Comparison of ENCODE assay signal across 24 cellular contexts in the genomic region with DNA sequence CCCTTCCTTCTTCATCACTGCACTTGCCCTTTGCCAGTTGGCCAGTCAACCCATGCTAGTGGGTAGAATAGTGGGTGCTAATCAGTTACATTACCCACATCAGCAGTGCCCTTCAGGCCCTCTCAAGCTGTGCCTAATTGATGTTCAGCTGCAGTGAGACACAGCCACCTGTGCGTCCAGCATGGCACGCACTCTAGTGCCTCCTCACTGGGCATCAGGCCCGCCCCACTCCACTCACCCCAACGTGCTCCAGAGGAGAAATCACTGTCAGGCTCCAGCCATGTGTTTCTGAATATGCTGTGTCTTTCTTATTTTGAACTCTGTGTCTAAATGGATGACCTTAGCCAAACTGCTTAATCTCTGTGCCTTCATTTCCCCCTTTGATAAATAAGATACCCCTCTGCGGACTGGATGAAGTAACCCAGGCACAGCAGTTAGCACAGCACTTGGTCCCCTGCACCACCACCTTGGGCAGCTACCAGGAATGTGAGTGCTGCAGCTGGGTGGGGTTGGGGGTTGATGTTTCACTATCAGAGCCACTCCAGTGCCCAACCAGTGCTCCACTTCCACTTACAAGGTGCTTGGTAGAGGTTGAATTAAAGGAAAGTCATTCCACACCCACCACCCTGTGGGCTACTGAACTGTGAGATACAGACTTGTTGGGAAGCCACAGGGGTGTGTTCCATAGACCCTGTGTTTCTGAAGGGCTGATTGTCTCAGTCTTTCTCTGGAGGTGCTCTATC. TPM values are rescaled to one million over a fixed set of nuclear protein-coding genes. Genes with fewer than 3 reads are reported as not detected.
DNase-seq lines count a peak whose midpoint lies in the region; ATAC-seq and TF ChIP-seq lines count a peak whose summit lies in the region.
"Had no signal": no experiment of that assay in that cellular context is flagged by ENCODE, and none has a peak within 500 bp of the region (broad histone marks: within the 10 kb centered on the region; RNA-seq: fewer than 3 reads in every experiment).

No MANE protein-coding gene starts in this region.

- H3K4me1 ChIP-seq in right cardiac atrium (ENCODE audit: control insufficient read depth, insufficient read depth, low read length): peaks cover 31% of the 10 kb centered on the region
- peaks cover 3 to 100% (median 48%) of the 10 kb centered on the region in 3 donors for H3K4me1 ChIP-seq in gastroesophageal sphincter
- H3K4me1 ChIP-seq in upper lobe of right lung: peaks cover 52% of the 10 kb centered on the region

- DNase-seq in NCI-H1417 (lab: John Stamatoyannopoulos, UW): peak in 2 of 3 experiments; percentile 22 to 69
- no peak for DNase-seq in NCI-H1417 treated with DMSO at 0.1 percent for 48 hours (lab: John Stamatoyannopoulos, UW)
- DNase-seq in right cardiac atrium: peak in 2 of 3 donors; percentile 49 to 60
- DNase-seq in Right ventricle myocardium superior: no peak
- DNase-seq in upper lobe of right lung: peak; percentile 66
- DNase-seq: 8988T; activated CD4-positive, alpha-beta T cell treated with anti-CD3 and anti-CD28 coated beads, Interleukin-2, amount 10 ng/mL, durations not matched to agents 7 days and 5 days; cortex of kidney; DMS53; GF-D8; glutamatergic neuron; NCI-H510A; Peyer's patch; stimulated activated CD4-positive, alpha-beta T cell treated with anti-CD3 and anti-CD28 coated beads, Interleukin-15, amount 100 ng/mL, for 24 hours; stomach had no signal

- H3K4me3 ChIP-seq in right cardiac atrium (ENCODE audit: low read length): no peak overlapping the region
- no peak overlapping the region for H3K4me3 ChIP-seq in gastroesophageal sphincter
- no peak overlapping the region for H3K4me3 ChIP-seq in upper lobe of right lung
- H3K4me3 ChIP-seq: Peyer's patch, stomach had no signal

- H3K27ac ChIP-seq in right cardiac atrium (ENCODE audit: low read length) (no peak overlapping the region), gastroesophageal sphincter (peak overlapping the region in 3 of 4 donors; percentile 28 to 94 (median 91)), upper lobe of right lung (no peak overlapping the region)

- no peak for TF ChIP-seq POLR2A in gastroesophageal sphincter (IDR thresholded peaks at IDR 0.05)

- no peak for TF ChIP-seq EP300 in gastroesophageal sphincter (IDR thresholded peaks at IDR 0.05)

- H3K36me3 ChIP-seq in gastroesophageal sphincter: no peaks in the 10 kb centered on the region
- H3K36me3 ChIP-seq in upper lobe of right lung: no peaks in the 10 kb centered on the region
- H3K36me3 ChIP-seq: Peyer's patch, stomach had no signal

- intact Hi-C loops in right cardiac atrium (cut with DNase I): loop anchor here in 1 of 4 donors (5.0 to 10.0 kb wide), 2 partner anchors 112 to 145 kb away; no protein-coding TSS in a partner anchor
- intact Hi-C loops in Right ventricle myocardium superior (cut with DNase I): no loop called here
- intact Hi-C loops in upper lobe of right lung (cut with DNase I): no loop called here

- no peak for TF ChIP-seq CTCF in gastroesophageal sphincter (IDR thresholded peaks at IDR 0.05)
- no peak for TF ChIP-seq CTCF in upper lobe of right lung (IDR thresholded peaks at IDR 0.05)

- no peak for ATAC-seq in right cardiac atrium
- no peak for ATAC-seq in Right ventricle myocardium superior (ENCODE audit: poor library complexity)
- ATAC-seq in gastroesophageal sphincter: no peak
- ATAC-seq in upper lobe of right lung: no peak
- ATAC-seq in HG03565 (IDR thresholded peaks at IDR 0.05; ENCODE audit: unreplicated experiment): no peak
- ATAC-seq in GM19351 (IDR thresholded peaks at IDR 0.05; ENCODE audit: unreplicated experiment): no peak

- H3K9me3 ChIP-seq in right cardiac atrium (ENCODE audit: control insufficient read depth, low read length) (no peaks in the 10 kb centered on the region), gastroesophageal sphincter (no peaks in the 10 kb centered on the region), upper lobe of right lung (no peaks in the 10 kb centered on the region)
- H3K9me3 ChIP-seq: Peyer's patch, stomach had no signal

- H3K27me3 ChIP-seq in right cardiac atrium (ENCODE audit: control insufficient read depth, insufficient read depth): no peaks in the 10 kb centered on the region
- no peaks in the 10 kb centered on the region for H3K27me3 ChIP-seq in gastroesophageal sphincter
- no peaks in the 10 kb centered on the region for H3K27me3 ChIP-seq in upper lobe of right lung
- H3K27me3 ChIP-seq: Peyer's patch, stomach had no signal

- 78% methylated on average over 5 of the region's 5 CpGs for WGBS in right cardiac atrium
- WGBS in gastroesophageal sphincter (ENCODE audit: low coverage in 1 of 2), 2 donors: 75 to 95% methylated on average over 3 to 4 of the region's 5 CpGs

RNA-seq across cellular contexts. Expression of a gene that starts 8.9 kb away (rescaled TPM):
- total RNA-seq in right cardiac atrium (10 to 100 TPM in 1 of 4 donors, 1 to 10 TPM in 3; 5.4 to 10.9 (median 9.9) TPM), Right ventricle myocardium superior (3.3 TPM), gastroesophageal sphincter (10 to 100 TPM in 2 of 4 donors, 1 to 10 TPM in 2; 3.4 to 13.7 (median 7.8) TPM), upper lobe of right lung (9.3 TPM)
- polyA plus RNA-seq in right cardiac atrium: 2.0 TPM
- total RNA-seq: activated T-helper 2 cell treated with anti-CD3 and anti-CD28 coated beads, Interferon-gamma antibody, Interleukin-2, Interleukin-4, amounts not matched to agents 10 μg/mL and 5 μg/mL and 100 μg/mL, durations not matched to agents 14 hours and 24 hours and 36 hours; H1; kidney epithelial cell; lung microvascular endothelial cell; MCF 10A; neural crest cell had no signal

RNA-seq across cellular contexts. Expression of a gene that starts 8.9 kb away (rescaled TPM):
- total RNA-seq in right cardiac atrium: 1 to 10 TPM in 3 of 4 donors, under 1 TPM in 1; 0.82 to 9.5 (median 3.7) TPM
- 2.1 TPM for polyA plus RNA-seq in right cardiac atrium
- 0.89 TPM for total RNA-seq in Right ventricle myocardium superior
- total RNA-seq in gastroesophageal sphincter: 10 to 100 TPM in 1 of 4 donors, 1 to 10 TPM in 1, under 1 TPM in 1, not detected in 1; 0.85 to 14.1 (median 3.2) TPM
- total RNA-seq in upper lobe of right lung: 5.1 TPM
- total RNA-seq: activated CD4-positive, alpha-beta T cell treated with anti-CD3 and anti-CD28 coated beads, Interleukin-2, amount 10 ng/mL, durations not matched to agents 7 days and 5 days; H1; kidney epithelial cell; lung microvascular endothelial cell; MCF 10A; neural crest cell had no signal
- polyA plus RNA-seq: H1 had no signal

RNA-seq across cellular contexts. Expression of a gene that starts 38.5 kb away (rescaled TPM):
- total RNA-seq in right cardiac atrium (10 to 100 TPM; 13.0 to 28.1 (median 18.0) TPM), Right ventricle myocardium superior (5.6 TPM), gastroesophageal sphincter (10 to 100 TPM in 2 of 4 donors, 1 to 10 TPM in 2; 5.9 to 24.5 (median 13.7) TPM), upper lobe of right lung (79.3 TPM)
- 13.5 TPM for polyA plus RNA-seq in right cardiac atrium

Comparison
In these comparisons a context has a peak if more than half of its experiments do, and no peak if none do; other contexts are left out.
1. DNase-seq: peak in NCI-H1417 (2 of 3), right cardiac atrium (2 of 3) and upper lobe of right lung (single experiment); none in NCI-H1417 treated with DMSO at 0.1 percent for 48 hours (single experiment) and Right ventricle myocardium superior (single experiment).
2. H3K27ac ChIP-seq: peak in gastroesophageal sphincter (3 of 4); none in right cardiac atrium (single experiment) and upper lobe of right lung (single experiment).